Comparison of ENCODE assay signal across 13 cellular contexts in the genomic region with DNA sequence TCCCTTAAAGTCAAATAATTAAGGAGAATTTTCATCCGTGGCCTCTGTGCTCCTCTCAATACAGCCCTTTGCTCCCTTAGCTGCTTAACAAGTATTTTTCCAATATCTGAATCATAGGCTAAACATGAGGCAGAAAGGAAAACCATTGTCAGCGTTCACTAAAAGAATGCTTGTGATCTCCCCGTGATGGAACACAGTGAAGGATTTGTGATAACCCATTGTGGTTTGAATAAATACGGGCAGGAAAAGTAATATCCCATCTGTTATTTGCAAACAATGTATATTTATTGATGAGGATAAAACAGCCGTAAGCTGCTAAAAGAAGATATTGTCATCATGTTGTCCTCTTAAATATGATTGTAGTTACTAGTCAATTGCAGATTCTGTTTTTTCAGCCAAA.
"Had no signal": no experiment of that assay in that cellular context is flagged by ENCODE, and none has a peak within 500 bp of the region (broad histone marks: within the 10 kb centered on the region; RNA-seq: fewer than 3 reads in every experiment).

No MANE protein-coding gene starts in this region.

- H3K4me1 Mint-ChIP-seq: neural crest cell; stimulated activated memory B cell treated with anti-CD40 and anti-IgM and Interleukin-4, amounts not matched to agents 10 μg/mL and 1 μg/mL and 100 μg/mL, for 72 hours had no signal

- H3K9me3 Mint-ChIP-seq: dendritic cell treated with granulocyte-macrophage colony-stimulating factor and Interleukin-4, amounts not matched to agents 40 ng/mL and 50 ng/mL, for 4 days; natural killer cell; neural crest cell; stimulated activated naive CD8-positive, alpha-beta T cell treated with anti-CD3 and anti-CD28 coated beads, Interleukin-15, Interleukin-2, amounts not matched to agents 100 ng/mL and 50 ng/mL, for 24 hours had no signal

- ATAC-seq: natural killer cell; right lobe of liver; stimulated activated memory B cell treated with anti-CD40 and anti-IgM and Interleukin-4, amounts not matched to agents 10 μg/mL and 1 μg/mL and 100 μg/mL, for 72 hours had no signal

- DNase-seq: effector memory CD4-positive, alpha-beta T cell; mammary epithelial cell; natural killer cell; retina; right lobe of liver; stimulated activated CD4-positive, alpha-beta T cell treated with anti-CD3 and anti-CD28 coated beads, Interleukin-15, amount 100 ng/mL, for 24 hours; stimulated activated CD4-positive, alpha-beta T cell treated with anti-CD3 and anti-CD28 coated beads, Interleukin-1b, Interleukin-23, amount 100 ng/mL, for 48 hours; stimulated activated CD4-positive, alpha-beta T cell treated with anti-CD3 and anti-CD28 coated beads, Interleukin-4, amount 100 ng/mL, for 24 hours; trophoblast cell had no signal

- H3K27ac Mint-ChIP-seq: dendritic cell treated with granulocyte-macrophage colony-stimulating factor and Interleukin-4, amounts not matched to agents 40 ng/mL and 50 ng/mL, for 4 days; natural killer cell; stimulated activated memory B cell treated with anti-CD40 and anti-IgM and Interleukin-4, amounts not matched to agents 10 μg/mL and 1 μg/mL and 100 μg/mL, for 72 hours; stimulated activated naive CD8-positive, alpha-beta T cell treated with anti-CD3 and anti-CD28 coated beads, Interleukin-15, Interleukin-2, amounts not matched to agents 100 ng/mL and 50 ng/mL, for 24 hours had no signal

- H3K36me3 Mint-ChIP-seq: natural killer cell; stimulated activated memory B cell treated with anti-CD40 and anti-IgM and Interleukin-4, amounts not matched to agents 10 μg/mL and 1 μg/mL and 100 μg/mL, for 72 hours had no signal

- H3K4me3 Mint-ChIP-seq: dendritic cell treated with granulocyte-macrophage colony-stimulating factor and Interleukin-4, amounts not matched to agents 40 ng/mL and 50 ng/mL, for 4 days; natural killer cell; neural crest cell; stimulated activated memory B cell treated with anti-CD40 and anti-IgM and Interleukin-4, amounts not matched to agents 10 μg/mL and 1 μg/mL and 100 μg/mL, for 72 hours; stimulated activated naive CD8-positive, alpha-beta T cell treated with anti-CD3 and anti-CD28 coated beads, Interleukin-15, Interleukin-2, amounts not matched to agents 100 ng/mL and 50 ng/mL, for 24 hours had no signal
